Comparison of ENCODE assay signal across 18 cellular contexts in genomic region chr3:156516284-156516683, GRCh38. TPM values are rescaled to one million over a fixed set of nuclear protein-coding genes. Genes with fewer than 3 reads are reported as not detected.
A peak's percentile ranks its signal among the peaks of the same experiment; 100 is the strongest.
DNase-seq lines count a peak whose midpoint lies in the region; ATAC-seq and TF ChIP-seq lines count a peak whose summit lies in the region.
"Had no signal": no experiment of that assay in that cellular context is flagged by ENCODE, and none has a peak within 500 bp of the region (broad histone marks: within the 10 kb centered on the region; RNA-seq: fewer than 3 reads in every experiment).

No MANE protein-coding gene starts in this region.

- ATAC-seq in heart right ventricle = peak in 6 of 8 donors; percentile 32 to 69 (median 50)
- peak; percentile 48 for ATAC-seq in SK-N-SH treated with all-trans-retinoic acid at 6 μM for 48 hours
- peak in 1 of 2 donors; percentile 50 for ATAC-seq in right cardiac atrium
- ATAC-seq: activated T-cell treated with anti-CD3 and anti-CD28 coated beads, Interleukin-2, amount 50 U/mL, for 4 hours; stimulated activated naive B cell treated with anti-CD40 and anti-IgM and Interleukin-4, amounts not matched to agents 10 μg/mL and 1 μg/mL and 100 μg/mL, for 72 hours had no signal

- H3K4me3 ChIP-seq in heart right ventricle (no peak overlapping the region), right atrium auricular region (no peak overlapping the region), right cardiac atrium (ENCODE audit: low read length) (no peak overlapping the region), lower leg skin (ENCODE audit: low read depth, poor library complexity, severe bottlenecking) (no peak overlapping the region)
- H3K4me3 ChIP-seq: lower lobe of right lung, prostate gland had no signal

- H3K4me1 ChIP-seq in heart right ventricle (peaks cover 0 to 14% (median 3%) of the 10 kb centered on the region in 9 donors), right atrium auricular region (no peaks in the 10 kb centered on the region), right cardiac atrium (ENCODE audit: control insufficient read depth, insufficient read depth, low read length) (no peaks in the 10 kb centered on the region)
- H3K4me1 ChIP-seq: lower lobe of right lung, prostate gland had no signal

- H3K36me3 ChIP-seq in heart right ventricle (no peaks in the 10 kb centered on the region), right atrium auricular region (no peaks in the 10 kb centered on the region)
- H3K36me3 ChIP-seq: lower lobe of right lung, prostate gland had no signal

- H3K27ac ChIP-seq in heart right ventricle (peak overlapping the region in 3 of 10 donors; percentile 17 to 20 (median 18)), right atrium auricular region (no peak overlapping the region), right cardiac atrium (ENCODE audit: low read length) (no peak overlapping the region)
- H3K27ac ChIP-seq: lower lobe of right lung, prostate gland had no signal

- H3K9me3 ChIP-seq in heart right ventricle (no peaks in the 10 kb centered on the region), right atrium auricular region (no peaks in the 10 kb centered on the region), right cardiac atrium (ENCODE audit: control insufficient read depth, low read length) (no peaks in the 10 kb centered on the region)
- H3K9me3 ChIP-seq: lower lobe of right lung, prostate gland had no signal

- DNase-seq in heart right ventricle (peak; percentile 23 to 40), right atrium auricular region (ENCODE audit: low spot score) (no peak), right cardiac atrium (peak; percentile 42 to 69 (median 64)), inferior parietal cortex (ENCODE audit: extremely low spot score) (no peak), lower leg skin (ENCODE audit: low spot score in 2 of 2) (no peak), AG20443 (ENCODE audit: low spot score) (no peak)
- DNase-seq: activated CD8-positive, alpha-beta memory T cell treated with anti-CD3 and anti-CD28 coated beads for 24 hours; activated naive CD4-positive, alpha-beta T cell treated with Interleukin-2 at 50 U/mL for 16 hours; activated T-cell treated with anti-CD3 and anti-CD28 coated beads, Interleukin-2, amount 50 U/mL, for 4 hours; CD4-positive, alpha-beta memory T cell; central memory CD4-positive, alpha-beta T cell; lower lobe of right lung; NCI-H774; SIG-M5; stimulated activated CD4-positive, alpha-beta T cell treated with anti-CD3 and anti-CD28 coated beads, Interleukin-2, amount 100 ng/mL, for 48 hours; stimulated activated naive B cell treated with anti-CD40 and anti-IgM and Interleukin-4, amounts not matched to agents 10 μg/mL and 1 μg/mL and 100 μg/mL, for 72 hours had no signal

- H3K27me3 ChIP-seq in heart right ventricle (no peaks in the 10 kb centered on the region), right atrium auricular region (no peaks in the 10 kb centered on the region), right cardiac atrium (ENCODE audit: control insufficient read depth, insufficient read depth) (no peaks in the 10 kb centered on the region)

- intact Hi-C loops in heart right ventricle (cut with DNase I) (loop anchor here in 1 of 10 donors (10.0 kb wide), 1 partner anchor 471 kb away; no protein-coding TSS in a partner anchor), right cardiac atrium (cut with DNase I) (no loop called here), lower leg skin (cut with DNase I; ENCODE audit: low total_unique reads) (no loop called here)

- WGBS in heart right ventricle, 2 donors = 68 to 70% methylated on average over 3 of the region's 3 CpGs
- 68% methylated on average over 3 of the region's 3 CpGs for WGBS in right cardiac atrium
- WGBS in lower leg skin, 2 donors = 76 to 86% methylated on average over 3 of the region's 3 CpGs

- TF ChIP-seq CTCF in heart right ventricle (IDR thresholded peaks at IDR 0.05) (no peak), right atrium auricular region (IDR thresholded peaks at IDR 0.05) (no peak), lower leg skin (IDR thresholded peaks at IDR 0.05) (no peak)

- TF ChIP-seq POLR2A in lower leg skin (IDR thresholded peaks at IDR 0.05) = no peak

TF ChIP-seq in SK-N-SH treated with all-trans-retinoic acid at 6 μM for 48 hours, 23 proteins besides CTCF, POLR2A, EP300 and RAD21 (continues in another document):
- TF ChIP-seq ZNF8 (CRISPR knock-in tag; IDR thresholded peaks at IDR 0.05) (no peak), RARB (CRISPR knock-in tag; IDR thresholded peaks at IDR 0.05) (no peak), ISL1 (CRISPR knock-in tag; IDR thresholded peaks at IDR 0.05) (no peak), OSR1 (CRISPR knock-in tag; IDR thresholded peaks at IDR 0.05) (no peak), CSRNP3 (CRISPR knock-in tag; IDR thresholded peaks at IDR 0.05) (no peak), CREB5 (CRISPR knock-in tag; IDR thresholded peaks at IDR 0.05; ENCODE audit: low read depth) (no peak), ZNF565 (CRISPR knock-in tag; conservative IDR thresholded peaks at IDR 0.05; ENCODE audit: low read depth) (no peak), TSHZ2 (CRISPR knock-in tag; IDR thresholded peaks at IDR 0.05) (no peak), ZFP30 (CRISPR knock-in tag; IDR thresholded peaks at IDR 0.05) (no peak), TCF4 (CRISPR knock-in tag; IDR thresholded peaks at IDR 0.05; ENCODE audit: borderline replicate concordance) (no peak), SNAI2 (CRISPR knock-in tag; IDR thresholded peaks at IDR 0.05) (no peak), ARNTL (CRISPR knock-in tag; IDR thresholded peaks at IDR 0.05; ENCODE audit: borderline replicate concordance, low read depth) (no peak), POU6F1 (CRISPR knock-in tag; IDR thresholded peaks at IDR 0.05; ENCODE audit: borderline replicate concordance, low read depth) (no peak), TOX (CRISPR knock-in tag; IDR thresholded peaks at IDR 0.05; ENCODE audit: borderline replicate concordance) (no peak)

RNA-seq across cellular contexts. Expression of gene SSR3, which starts 38.6 kb away (rescaled TPM):
- 100 to 1,000 TPM; 172 to 256 (median 216) TPM for total RNA-seq in heart right ventricle
- polyA plus RNA-seq in heart right ventricle = 100 to 1,000 TPM in 1 of 2 donors, 10 to 100 TPM in 1; 75.8 to 602 TPM
- 100 to 1,000 TPM; 109 TPM for total RNA-seq in right atrium auricular region
- total RNA-seq in right cardiac atrium = 100 to 1,000 TPM; 139 to 171 (median 144) TPM
- polyA plus RNA-seq in right cardiac atrium = 82.4 TPM
- 10 to 100 TPM; 27.5 to 72.9 (median 44.4) TPM for total RNA-seq in lower leg skin

Comparison
In these comparisons a context has a peak if more than half of its experiments do, and no peak if none do; other contexts are left out.
1. DNase-seq: peak in heart right ventricle (2 of 2) and right cardiac atrium (3 of 3); none in right atrium auricular region (single experiment), inferior parietal cortex (single experiment), lower leg skin (0 of 2) and AG20443 (single experiment).